Comparison of ENCODE assay signal across 8 cellular contexts in genomic region chrX:155757366-155757765, GRCh38.
"Had no signal": no experiment of that assay in that cellular context is flagged by ENCODE, and none has a peak within 500 bp of the region (broad histone marks: within the 10 kb centered on the region; RNA-seq: fewer than 3 reads in every experiment).

No MANE protein-coding gene starts in this region.

- H3K27ac ChIP-seq: GM23248 had no signal

- H3K36me3 ChIP-seq: HAP-1 had no signal

- DNase-seq: GM23248, GOT3, H7, H9, HCEC 1CT, HFFc6 had no signal

- H3K4me3 ChIP-seq: GM23248, GM23338, HAP-1 had no signal

- H3K9ac ChIP-seq: GM23248 had no signal

- H3K9me3 ChIP-seq: HAP-1 had no signal

- H3K4me2 ChIP-seq: GM23338 had no signal

- H2AFZ ChIP-seq: GM23248, GM23338 had no signal
